11 cellular contexts compared by ENCODE assay signal in the genomic region with DNA sequence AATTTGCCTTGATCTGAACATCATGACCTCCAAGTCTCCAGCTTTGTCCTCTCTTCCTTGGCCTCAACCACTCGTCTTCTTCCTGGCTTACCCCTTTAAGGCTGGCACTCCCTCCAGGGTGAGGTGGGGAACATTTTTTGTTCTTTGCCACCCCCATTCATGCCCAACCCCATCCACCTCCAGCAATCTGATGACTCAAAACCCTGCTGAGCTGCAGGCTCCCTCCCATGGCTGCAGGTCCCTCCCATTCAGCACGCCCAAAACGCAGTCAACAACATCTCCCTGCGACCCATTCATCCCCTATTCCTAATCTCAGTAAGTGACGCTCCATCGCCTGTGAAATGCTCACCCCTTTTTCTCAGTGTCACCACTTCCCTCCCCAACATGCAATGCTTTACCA.
DNase-seq lines count a peak whose midpoint lies in the region; ATAC-seq and TF ChIP-seq lines count a peak whose summit lies in the region.
"Had no signal": no experiment of that assay in that cellular context is flagged by ENCODE, and none has a peak within 500 bp of the region (broad histone marks: within the 10 kb centered on the region; RNA-seq: fewer than 3 reads in every experiment).

No MANE protein-coding gene starts in this region.

- no peak overlapping the region for H3K9ac ChIP-seq in SK-N-MC (ENCODE audit: insufficient read length)

- H3K36me3 Mint-ChIP-seq in CD14-positive monocyte, result no peaks in the 10 kb centered on the region

- H3K9me3 Mint-ChIP-seq in CD14-positive monocyte, result peaks cover 0 to 2% (median 0%) of the 10 kb centered on the region in 7 donors
- H3K9me3 Mint-ChIP-seq: CD4-positive, alpha-beta T cell had no signal

- no peaks in the 10 kb centered on the region for H3K4me1 Mint-ChIP-seq in CD14-positive monocyte

- peak overlapping the region; percentile 33; the same call in 1 of the 2 replicates for H3K27ac ChIP-seq in SK-N-MC
- H3K27ac ChIP-seq in foreskin keratinocyte, result no peak overlapping the region

- no peak overlapping the region for H3K4me3 Mint-ChIP-seq in CD14-positive monocyte
- H3K4me3 Mint-ChIP-seq: CD4-positive, alpha-beta T cell had no signal

- no peaks in the 10 kb centered on the region for H3K4me1 ChIP-seq in foreskin keratinocyte
- H3K4me1 ChIP-seq: BE2C, Caco-2, HAP-1 had no signal

- TF ChIP-seq CTCF in CD14-positive monocyte (IDR thresholded peaks at IDR 0.05) (no peak), foreskin keratinocyte (conservative IDR thresholded peaks at IDR 0.05) (no peak)

- H3K4me3 ChIP-seq in SK-N-MC (no peak overlapping the region), H7 (ENCODE audit: insufficient read depth, low read depth, low read length) (no peak overlapping the region)
- H3K4me3 ChIP-seq: HAP-1 had no signal

- peaks cover 6 to 10% (median 7%) of the 10 kb centered on the region in 3 donors for H3K27me3 Mint-ChIP-seq in CD14-positive monocyte (ENCODE audit: low read depth in 3 of 3)

- peak; percentile 50 for ATAC-seq in foreskin keratinocyte

- intact Hi-C loops in CD14-positive monocyte (cut with micrococcal nuclease), result no loop called here

- no peaks in the 10 kb centered on the region for H3K9me3 ChIP-seq in SK-N-MC (ENCODE audit: low read depth, low read length)
- H3K9me3 ChIP-seq: BE2C, Caco-2, HAP-1 had no signal

- peaks cover 31% of the 10 kb centered on the region for H3K27me3 ChIP-seq in foreskin keratinocyte
- peaks cover 2% of the 10 kb centered on the region; the same call in 1 of the 2 replicates for H3K27me3 ChIP-seq in H7 (ENCODE audit: control insufficient read depth, insufficient read depth, low read length)

- DNase-seq in CD14-positive monocyte (ENCODE audit: low spot score) (peak; percentile 12), SK-N-MC (ENCODE audit: low read depth, low spot score) (no peak), foreskin keratinocyte (no peak), putamen (ENCODE audit: low spot score) (peak; percentile 77), H7 (no peak), AML-193 (lab: John Stamatoyannopoulos, UW) (no peak)
- DNase-seq: BE2C; C1 segment of cervical spinal cord; Caco-2; CD4-positive, alpha-beta T cell had no signal

- no peaks in the 10 kb centered on the region for H3K36me3 ChIP-seq in SK-N-MC (ENCODE audit: insufficient read depth, low read length)
- no peaks in the 10 kb centered on the region for H3K36me3 ChIP-seq in H7 (replicated peaks; ENCODE audit: control insufficient read depth, insufficient read depth, low read length)
- H3K36me3 ChIP-seq: BE2C, HAP-1 had no signal

- H3K27ac Mint-ChIP-seq in CD14-positive monocyte, result no peak overlapping the region
- H3K27ac Mint-ChIP-seq: CD4-positive, alpha-beta T cell had no signal

Comparison
In these comparisons a context has a peak if more than half of its experiments do, and no peak if none do; other contexts are left out.
1. DNase-seq: peak in CD14-positive monocyte (single experiment) and putamen (single experiment); none in SK-N-MC (single experiment), foreskin keratinocyte (0 of 2), H7 (single experiment) and AML-193 (0 of 2).